ENCODE assay signal across 8 cellular contexts in the genomic region with DNA sequence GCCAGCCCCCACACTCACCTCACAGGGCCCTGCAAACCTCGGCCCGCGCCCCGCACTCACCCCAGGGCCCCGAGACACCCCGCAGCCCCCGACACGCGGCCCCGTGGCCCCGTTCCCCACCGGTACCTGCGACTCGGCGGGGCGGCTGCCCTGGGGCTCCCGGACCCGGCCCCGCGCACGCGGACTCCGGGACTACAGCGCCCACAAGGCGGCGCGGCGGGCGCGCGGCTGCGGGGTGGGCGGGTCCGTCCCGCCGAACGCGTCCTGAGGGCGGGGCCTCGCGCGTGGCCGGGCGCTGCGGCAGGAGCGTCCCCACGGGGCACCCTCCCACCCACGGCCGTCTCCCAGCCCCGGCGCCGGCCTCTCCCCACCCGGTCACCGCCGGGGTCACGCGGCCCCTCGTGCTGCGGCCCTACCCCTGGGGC. TPM values are rescaled to one million over a fixed set of nuclear protein-coding genes. Genes with fewer than 3 reads are reported as not detected.
DNase-seq lines count a peak whose midpoint lies in the region; ATAC-seq and TF ChIP-seq lines count a peak whose summit lies in the region.

A gene (minus strand): TSS at position 199 of the 425 bp plus-strand sequence. CDS start 4,481 bp downstream, outside the sequence.

- H3K4me2 ChIP-seq in DND-41 (ENCODE audit: insufficient read depth, low read length): peak within 1 kb of the TSS; percentile 97
- peak within 1 kb of the TSS; percentile 85 for H3K4me2 ChIP-seq in MM.1S (ENCODE audit: low read depth, low read length)

- H3K9me3 Mint-ChIP-seq in central memory CD8-positive, alpha-beta T cell: no peaks in the 10 kb centered on the region

- H3K4me3 ChIP-seq in DND-41 (ENCODE audit: low read depth in 1 of 2, low read length in 2 of 2): peak within 1 kb of the TSS; percentile 48 to 77; a peak in 3 of 4 replicates
- H3K4me3 ChIP-seq in MM.1S (ENCODE audit: low read length): peak within 1 kb of the TSS; percentile 65
- peak within 1 kb of the TSS; percentile 58 for H3K4me3 ChIP-seq in WI38 (ENCODE audit: low read depth, low read length)
- H3K4me3 ChIP-seq in kidney epithelial cell (ENCODE audit: low read depth, low read length): peak within 1 kb of the TSS; percentile 45

- peaks cover 43% of the 10 kb centered on the region for H3K79me2 ChIP-seq in DND-41 (ENCODE audit: insufficient read depth, low read length)
- peaks cover 42% of the 10 kb centered on the region for H3K79me2 ChIP-seq in MM.1S (ENCODE audit: low read length)

- TF ChIP-seq CTCF in DND-41 (IDR thresholded peaks at IDR 0.05; ENCODE audit: borderline replicate concordance, extremely low read depth, low read length, poor library complexity, severe bottlenecking): peak; percentile 33
- TF ChIP-seq CTCF in MM.1S (IDR thresholded peaks at IDR 0.05; ENCODE audit: low read length): no peak
- no peak for TF ChIP-seq CTCF in WI38 (IDR thresholded peaks at IDR 0.05; ENCODE audit: low read depth, low read length)
- no peak for TF ChIP-seq CTCF in kidney epithelial cell (IDR thresholded peaks at IDR 0.05; ENCODE audit: insufficient read depth, low read length, poor library complexity, severe bottlenecking)

- peaks cover 1% of the 10 kb centered on the region for H3K36me3 Mint-ChIP-seq in central memory CD8-positive, alpha-beta T cell (ENCODE audit: insufficient read depth)

- H3K27ac Mint-ChIP-seq in central memory CD8-positive, alpha-beta T cell (ENCODE audit: low read depth): no peak within 1 kb of the TSS

- H3K4me1 ChIP-seq in DND-41 (ENCODE audit: insufficient read depth, low read length): peaks cover 44% of the 10 kb centered on the region
- peaks cover 6% of the 10 kb centered on the region; the same call in 1 of the 2 replicates for H3K4me1 ChIP-seq in MM.1S (ENCODE audit: low read length)

- peak within 1 kb of the TSS; percentile 66 for H3K9ac ChIP-seq in DND-41 (ENCODE audit: low read depth, low read length)
- H3K9ac ChIP-seq in MM.1S (ENCODE audit: low read length): peak within 1 kb of the TSS; percentile 81

- H3K4me3 Mint-ChIP-seq in central memory CD8-positive, alpha-beta T cell: peak within 1 kb of the TSS; percentile 70

- peak; percentile 73 for DNase-seq in DND-41
- DNase-seq in MM.1S: peak; percentile 87
- peak; percentile 26 to 52 for DNase-seq in central memory CD8-positive, alpha-beta T cell (ENCODE audit: low spot score in 2 of 2)
- DNase-seq in kidney epithelial cell (ENCODE audit: low read depth): no peak
- DNase-seq in stimulated activated CD4-positive, alpha-beta T cell treated with anti-CD3 and anti-CD28 coated beads, Interleukin-1b, Interleukin-23, amount 100 ng/mL, for 4 hours (ENCODE audit: low read depth in 2 of 2): peak; percentile 68 to 79

- H3K27me3 Mint-ChIP-seq in central memory CD8-positive, alpha-beta T cell: no peaks in the 10 kb centered on the region

- H3K9me3 ChIP-seq in DND-41 (ENCODE audit: insufficient read depth, low read length, severe bottlenecking) (no peaks in the 10 kb centered on the region), MM.1S (replicated peaks; ENCODE audit: insufficient read depth, low read length) (no peaks in the 10 kb centered on the region)

- H4K20me1 ChIP-seq in DND-41 (ENCODE audit: insufficient read depth, low read length) (peaks cover 41% of the 10 kb centered on the region), MM.1S (ENCODE audit: insufficient read depth, low read length) (no peaks in the 10 kb centered on the region)

- peaks cover 11% of the 10 kb centered on the region for H3K4me1 Mint-ChIP-seq in central memory CD8-positive, alpha-beta T cell

- peaks cover 38% of the 10 kb centered on the region for H3K36me3 ChIP-seq in DND-41 (ENCODE audit: insufficient read depth, low read length)
- H3K36me3 ChIP-seq in MM.1S (replicated peaks; ENCODE audit: insufficient read depth, low read length): no peaks in the 10 kb centered on the region
- H3K36me3 ChIP-seq in kidney epithelial cell (ENCODE audit: control insufficient read depth, insufficient read depth, low read length): no peaks in the 10 kb centered on the region

- ATAC-seq in DND-41 (ENCODE audit: insufficient read depth, low read depth) (peak; percentile 77), GM21576 (IDR thresholded peaks at IDR 0.05; ENCODE audit: unreplicated experiment) (peak; percentile 67), GM21367 (IDR thresholded peaks at IDR 0.05; ENCODE audit: unreplicated experiment) (no peak)
- ATAC-seq in central memory CD8-positive, alpha-beta T cell (replicated peaks; ENCODE audit: extremely low read depth, poor library complexity, severe bottlenecking): peak; percentile 82

- no peaks in the 10 kb centered on the region for H3F3A ChIP-seq in MM.1S (ENCODE audit: insufficient read depth, low read length)

- H3K9me2 ChIP-seq in MM.1S (replicated peaks; ENCODE audit: insufficient read depth, low read length): no peaks in the 10 kb centered on the region

- H3K27ac ChIP-seq in DND-41 (ENCODE audit: low read length) (peak within 1 kb of the TSS; percentile 71), MM.1S (ENCODE audit: low read length) (peak within 1 kb of the TSS; percentile 2; the same call in 1 of the 2 replicates)

- H3K27me3 ChIP-seq in DND-41 (ENCODE audit: insufficient read depth, low read length, poor library complexity) (no peaks in the 10 kb centered on the region), MM.1S (replicated peaks; ENCODE audit: insufficient read depth, low read length) (peaks cover 26% of the 10 kb centered on the region), kidney epithelial cell (ENCODE audit: control insufficient read depth, insufficient read depth, low read length) (peaks cover 2% of the 10 kb centered on the region)

- H2AFZ ChIP-seq in DND-41 (ENCODE audit: low read depth, low read length): peak within 1 kb of the TSS; percentile 77
- peak within 1 kb of the TSS; percentile 63 for H2AFZ ChIP-seq in MM.1S (ENCODE audit: low read length)

RNA-seq across cellular contexts. Expression of the gene that starts here (rescaled TPM):
- total RNA-seq in kidney epithelial cell: 19.1 and 21.7 TPM in 2 replicates
